In genomic region chr10:97778452-97779302, GRCh38 we compare ENCODE assay signal across 28 cellular contexts. TPM values are rescaled to one million over a fixed set of nuclear protein-coding genes. Genes with fewer than 3 reads are reported as not detected.
DNase-seq lines count a peak whose midpoint lies in the region; ATAC-seq, FAIRE-seq and TF ChIP-seq lines count a peak whose summit lies in the region.
"Had no signal": no experiment of that assay in that cellular context is flagged by ENCODE, and none has a peak within 500 bp of the region (broad histone marks: within the 10 kb centered on the region; RNA-seq: fewer than 3 reads in every experiment).

No MANE protein-coding gene starts in this region.

- no peak for TF ChIP-seq EP300 in K562 (IDR thresholded peaks at IDR 0.05; ENCODE audit: low read length)

- H2AFZ ChIP-seq in GM23338 = peak overlapping the region; percentile 69
- H2AFZ ChIP-seq in K562 (ENCODE audit: low read depth, low read length) = no peak overlapping the region
- H2AFZ ChIP-seq in neuronal stem cell (ENCODE audit: low read length) = peak overlapping the region; percentile 16

- peak; percentile 56 for DNase-seq in NCI-H2196 (lab: John Stamatoyannopoulos, UW; ENCODE audit: unreplicated experiment)
- no peak for DNase-seq in NCI-H2196 treated with DMSO at 0.1 percent for 48 hours (lab: John Stamatoyannopoulos, UW; ENCODE audit: unreplicated experiment)
- DNase-seq in GM23338 (ENCODE audit: low spot score) = peak; percentile 38
- DNase-seq in K562 (ENCODE audit: extremely low read depth in 1 of 4, low spot score in 3 of 4) = no peak
- no peak for DNase-seq in neuronal stem cell (ENCODE audit: low spot score)
- no peak for DNase-seq in mesendoderm
- DNase-seq in foreskin fibroblast = no peak
- DNase-seq: activated CD4-positive, alpha-beta T cell treated with anti-CD3 and anti-CD28 coated beads for 48 hours; aorta; BE2C; head of caudate nucleus; IMR-90; mammary epithelial cell; NCI-H2171; NCI-H526 treated with DMSO at 0.1 percent for 48 hours; nucleus accumbens; stimulated activated CD4-positive, alpha-beta T cell treated with anti-CD3 and anti-CD28 coated beads, Interleukin-4, amount 100 ng/mL, for 1 hour had no signal

- TF ChIP-seq POLR2A in K562 (conservative IDR thresholded peaks at IDR 0.05) = no peak

- H3K18ac ChIP-seq in neuronal stem cell (ENCODE audit: low read length) (no peak overlapping the region), mesendoderm (ENCODE audit: low read length) (no peak overlapping the region)

- intact Hi-C loops in K562 (cut with micrococcal nuclease) = no loop called here

- H2BK12ac ChIP-seq in neuronal stem cell (ENCODE audit: low read length) = no peak overlapping the region

- peaks cover 25% of the 10 kb centered on the region for H3K4me1 ChIP-seq in GM23338 (ENCODE audit: insufficient read depth)
- H3K4me1 ChIP-seq in K562 (replicated peaks in 1 of 2; ENCODE audit: control insufficient read depth in 2 of 2, insufficient read depth in 2 of 2, low read length in 2 of 2) = peaks cover 3 to 26% of the 10 kb centered on the region in 2 experiments; a peak in 4 of 5 replicates
- H3K4me1 ChIP-seq in neuronal stem cell (ENCODE audit: control insufficient read depth in 2 of 2, insufficient read depth in 1 of 2, low read depth in 1 of 2, low read length in 2 of 2) = peaks cover 6 to 13% of the 10 kb centered on the region in 2 donors
- H3K4me1 ChIP-seq in mesendoderm (ENCODE audit: control insufficient read depth, low read depth, low read length) = peaks cover 8% of the 10 kb centered on the region
- H3K4me1 ChIP-seq: A549, BE2C, vagina had no signal

- H3K27ac Mint-ChIP-seq in GM23338 = 0 out of 2 replicates have a peak overlapping the region, but pooled peaks have one; percentile 23
- H3K27ac Mint-ChIP-seq: activated naive CD4-positive, alpha-beta T cell treated with anti-CD3 and anti-CD28 coated beads, Interleukin-2, amount 50 U/mL, for 72 hours; stimulated activated memory B cell treated with anti-CD40 and anti-IgM and Interleukin-4, amounts not matched to agents 10 μg/mL and 1 μg/mL and 100 μg/mL, for 72 hours had no signal

- peaks cover 27% of the 10 kb centered on the region for H3K4me1 Mint-ChIP-seq in GM23338

- CTCF ChIA-PET in K562 (lab: Yijun Ruan, JAX; ENCODE audit: low intra/inter-chr PET ratio) = no interaction called here

- H3K27me3 Mint-ChIP-seq in GM23338 (ENCODE audit: insufficient read depth, low read depth, poor library complexity) = peaks cover 14% of the 10 kb centered on the region

- H3K79me1 ChIP-seq in neuronal stem cell (ENCODE audit: low read depth, low read length) = no peaks in the 10 kb centered on the region
- no peaks in the 10 kb centered on the region for H3K79me1 ChIP-seq in mesendoderm (ENCODE audit: low read length)

- H3K56ac ChIP-seq in mesendoderm (ENCODE audit: low read length) = no peak overlapping the region

- no peaks in the 10 kb centered on the region for H3K36me3 Mint-ChIP-seq in GM23338 (ENCODE audit: low read depth)
- H3K36me3 Mint-ChIP-seq: activated naive CD4-positive, alpha-beta T cell treated with anti-CD3 and anti-CD28 coated beads, Interleukin-2, amount 50 U/mL, for 72 hours; stimulated activated memory B cell treated with anti-CD40 and anti-IgM and Interleukin-4, amounts not matched to agents 10 μg/mL and 1 μg/mL and 100 μg/mL, for 72 hours had no signal

- no peak overlapping the region for H2AK5ac ChIP-seq in neuronal stem cell (ENCODE audit: low read depth, low read length)
- H2AK5ac ChIP-seq in mesendoderm (ENCODE audit: low read length) = no peak overlapping the region

- H3K4me3 ChIP-seq in GM23338 (no peak overlapping the region), K562 (no peak overlapping the region), neuronal stem cell (ENCODE audit: low read length in 2 of 2) (no peak overlapping the region), mesendoderm (ENCODE audit: low read length) (no peak overlapping the region), foreskin fibroblast (ENCODE audit: low read depth in 1 of 2, low read length in 2 of 2) (no peak overlapping the region)
- H3K4me3 ChIP-seq: A549, SK-N-MC, vagina had no signal

- H3K9ac ChIP-seq in K562 (ENCODE audit: insufficient read depth in 1 of 2, low read depth in 2 of 2, low read length in 2 of 2) (no peak overlapping the region; a peak in 1 of 4 replicates), neuronal stem cell (ENCODE audit: low read depth, low read length, poor library complexity) (peak overlapping the region; percentile 3), mesendoderm (ENCODE audit: low read length) (no peak overlapping the region)

- H4K20me1 ChIP-seq in GM23338 (replicated peaks; ENCODE audit: insufficient read depth) (no peaks in the 10 kb centered on the region), K562 (replicated peaks; ENCODE audit: control insufficient read depth, insufficient read depth, low read length) (no peaks in the 10 kb centered on the region)

- no TSS peak for BruUV-seq in K562 (replicated peaks; lab: Mats Ljungman, UMichigan)

- 0 out of 2 replicates have a peak, but pooled peaks cover 2% of the 10 kb centered on the region for H3K27me3 ChIP-seq in GM23338 (ENCODE audit: insufficient read depth)
- H3K27me3 ChIP-seq in K562 (ENCODE audit: control insufficient read depth in 2 of 2, insufficient read depth in 2 of 2, low read length in 2 of 2) = no peaks in the 10 kb centered on the region
- H3K27me3 ChIP-seq in neuronal stem cell (ENCODE audit: control insufficient read depth in 3 of 3, insufficient read depth in 3 of 3, low read depth in 1 of 3, low read length in 3 of 3) = peaks cover 0 to 66% (median 6%) of the 10 kb centered on the region in 3 experiments
- H3K27me3 ChIP-seq in mesendoderm (ENCODE audit: insufficient read depth, low read length, poor library complexity) = no peaks in the 10 kb centered on the region
- H3K27me3 ChIP-seq: vagina had no signal

- peak overlapping the region; percentile 63 for H3K14ac ChIP-seq in neuronal stem cell (ENCODE audit: low read length)

- no peaks in the 10 kb centered on the region for H3F3A ChIP-seq in GM23338 (replicated peaks; ENCODE audit: low read depth)

- H3K27ac ChIP-seq in GM23338 (ENCODE audit: low read depth) = no peak overlapping the region
- H3K27ac ChIP-seq in K562 (ENCODE audit: extremely low read depth, low read depth, low read length) = no peak overlapping the region
- no peak overlapping the region for H3K27ac ChIP-seq in neuronal stem cell (replicated peaks; ENCODE audit: low read length)
- H3K27ac ChIP-seq in mesendoderm (ENCODE audit: low read depth, low read length) = no peak overlapping the region
- H3K27ac ChIP-seq: A549, SK-N-MC, vagina had no signal

- ATAC-seq in GM23338 (peak; percentile 47), K562 (no peak), GM21786 (IDR thresholded peaks at IDR 0.05; ENCODE audit: unreplicated experiment) (no peak)
- ATAC-seq: A549; activated naive CD4-positive, alpha-beta T cell treated with anti-CD3 and anti-CD28 coated beads, Interleukin-2, amount 50 U/mL, for 72 hours; HCT116; stimulated activated memory B cell treated with anti-CD40 and anti-IgM and Interleukin-4, amounts not matched to agents 10 μg/mL and 1 μg/mL and 100 μg/mL, for 72 hours had no signal

- H3K23ac ChIP-seq in neuronal stem cell (ENCODE audit: low read depth, low read length, poor library complexity) = no peak overlapping the region
- no peak overlapping the region for H3K23ac ChIP-seq in mesendoderm (ENCODE audit: low read length)

- no peak overlapping the region for H4K5ac ChIP-seq in mesendoderm (ENCODE audit: low read length)

- H4K8ac ChIP-seq in neuronal stem cell (ENCODE audit: low read depth, low read length) = no peak overlapping the region
- no peak overlapping the region for H4K8ac ChIP-seq in mesendoderm (ENCODE audit: low read depth, low read length)

- no peaks in the 10 kb centered on the region for H3K9me3 Mint-ChIP-seq in GM23338
- H3K9me3 Mint-ChIP-seq: activated naive CD4-positive, alpha-beta T cell treated with anti-CD3 and anti-CD28 coated beads, Interleukin-2, amount 50 U/mL, for 72 hours; central memory CD8-positive, alpha-beta T cell; stimulated activated memory B cell treated with anti-CD40 and anti-IgM and Interleukin-4, amounts not matched to agents 10 μg/mL and 1 μg/mL and 100 μg/mL, for 72 hours had no signal

- no peak for TF ChIP-seq CTCF in GM23338 (conservative IDR thresholded peaks at IDR 0.05; ENCODE audit: low read depth in 2 of 2)
- TF ChIP-seq CTCF in K562 (IDR thresholded peaks at IDR 0.05 in 2 of 3, conservative IDR thresholded peaks at IDR 0.05 in 1 of 3; ENCODE audit: insufficient read depth in 2 of 3, low read depth in 1 of 3, low read length in 3 of 3) = no peak
- TF ChIP-seq CTCF in foreskin fibroblast (IDR thresholded peaks at IDR 0.05; ENCODE audit: low read depth, low read length) = no peak

- H3K4me3 Mint-ChIP-seq in GM23338 = no peak overlapping the region
- H3K4me3 Mint-ChIP-seq: central memory CD8-positive, alpha-beta T cell; stimulated activated memory B cell treated with anti-CD40 and anti-IgM and Interleukin-4, amounts not matched to agents 10 μg/mL and 1 μg/mL and 100 μg/mL, for 72 hours had no signal

- H2BK15ac ChIP-seq in neuronal stem cell (ENCODE audit: low read length) (peak overlapping the region; percentile 45), mesendoderm (replicated peaks; ENCODE audit: low read depth) (no peak overlapping the region)

- TF ChIP-seq RAD21 in K562 (CRISPR knock-in tag; conservative IDR thresholded peaks at IDR 0.05 in 1 of 2, IDR thresholded peaks at IDR 0.05 in 1 of 2) = no peak

- no peaks in the 10 kb centered on the region; the same call in 1 of the 2 replicates for H3K36me3 ChIP-seq in GM23338 (ENCODE audit: insufficient read depth)
- H3K36me3 ChIP-seq in K562 (ENCODE audit: control insufficient read depth, insufficient read depth, low read length) = no peaks in the 10 kb centered on the region
- no peaks in the 10 kb centered on the region for H3K36me3 ChIP-seq in neuronal stem cell (replicated peaks in 1 of 2; ENCODE audit: control insufficient read depth in 2 of 2, insufficient read depth in 2 of 2, low read length in 2 of 2)
- no peaks in the 10 kb centered on the region for H3K36me3 ChIP-seq in mesendoderm (ENCODE audit: control insufficient read depth, insufficient read depth, low read length)
- H3K36me3 ChIP-seq: BE2C, vagina had no signal

- no peak for FAIRE-seq in K562 (lab: Jason Lieb, UNC)
- FAIRE-seq: A549 had no signal

- in situ Hi-C loops in K562 (cut with MboI) = no loop called here

- no peak overlapping the region for H2BK5ac ChIP-seq in neuronal stem cell (ENCODE audit: low read length)
- H2BK5ac ChIP-seq in mesendoderm (ENCODE audit: low read length) = no peak overlapping the region

- no peaks in the 10 kb centered on the region for H3K9me1 ChIP-seq in K562 (ENCODE audit: control insufficient read depth, insufficient read depth, low read length)

- POLR2A ChIA-PET in K562 (lab: Yijun Ruan, JAX) = interaction anchor here (0.7 kb wide), 1 partner anchor 100 kb away, joined by 3 read pairs; no protein-coding TSS in a partner anchor

- H4K91ac ChIP-seq in neuronal stem cell (ENCODE audit: low read depth, low read length, poor library complexity) = no peak overlapping the region

- no peaks in the 10 kb centered on the region for H3K9me2 ChIP-seq in GM23338 (ENCODE audit: insufficient read depth)

- H3K9me3 ChIP-seq in K562 (replicated peaks; ENCODE audit: control insufficient read depth, insufficient read depth, low read depth, low read length) (no peaks in the 10 kb centered on the region), neuronal stem cell (replicated peaks in 1 of 2; ENCODE audit: control insufficient read depth in 2 of 2, insufficient read depth in 1 of 2, low read depth in 1 of 2, low read length in 2 of 2) (no peaks in the 10 kb centered on the region)
- H3K9me3 ChIP-seq: A549, BE2C, vagina had no signal

- no peak overlapping the region for H3K4ac ChIP-seq in neuronal stem cell (ENCODE audit: low read length)
- H3K4ac ChIP-seq in mesendoderm (ENCODE audit: low read depth, low read length) = no peak overlapping the region

- 73% methylated on average over 11 of the region's 11 CpGs for WGBS in K562 (ENCODE audit: insufficient coverage, low coverage, missing lambda C conversion rate)
- WGBS in neuronal stem cell (ENCODE audit: extremely low coverage in 2 of 2, insufficient read length in 2 of 2, insufficient replicate concordance in 1 of 2), 2 donors = no CpG with 5 or more reads among the region's 11 CpGs
- no CpG with 5 or more reads among the region's 11 CpGs for WGBS in mesendoderm (ENCODE audit: extremely low coverage, insufficient coverage, low lambda C conversion rate)

- H3K4me2 ChIP-seq in GM23338 (no peak overlapping the region; the same call in 1 of the 2 replicates), K562 (ENCODE audit: insufficient read depth, low read length) (no peak overlapping the region), neuronal stem cell (ENCODE audit: insufficient read depth, low read length, poor library complexity, severe bottlenecking) (no peak overlapping the region), mesendoderm (ENCODE audit: low read length) (no peak overlapping the region)
- H3K4me2 ChIP-seq: A549 had no signal

- H3K79me2 ChIP-seq in GM23338 (replicated peaks; ENCODE audit: insufficient read depth) = no peaks in the 10 kb centered on the region
- H3K79me2 ChIP-seq in K562 (ENCODE audit: control insufficient read depth, insufficient read depth, low read length) = no peaks in the 10 kb centered on the region
- H3K79me2 ChIP-seq in mesendoderm (ENCODE audit: control insufficient read depth, insufficient read depth, low read length) = no peaks in the 10 kb centered on the region

- no peak overlapping the region for H2BK120ac ChIP-seq in neuronal stem cell (ENCODE audit: low read depth, low read length)
- no peak overlapping the region for H2BK120ac ChIP-seq in mesendoderm (ENCODE audit: low read depth, low read length)

RNA-seq across cellular contexts. Expression of gene SFRP5, which starts 6.9 kb away (rescaled TPM):
- 3.5 and 5.1 TPM in 2 replicates for total RNA-seq in GM23338 (2014; rRNA removed; shearing (Covaris generic))
- 2.4 and 3.4 TPM in 2 replicates for polyA plus RNA-seq in GM23338 (2016; fragmentation: Nextera tagmentation; extraction: Ambion mirVana)
- not detected in 2 replicates for total RNA-seq in K562 (2011; cell fraction: chromatin; rRNA removed; ENCODE audit: low replicate concordance)
- total RNA-seq in K562 (2011; cell fraction: nucleolus; rRNA removed) = 0.17 TPM in 1 of 2 replicates, not detected in the other
- 0.37 and 0.46 TPM in 2 replicates for total RNA-seq in K562 (2011; cell fraction: nucleoplasm; rRNA removed)
- 0.08 TPM in 1 of 2 replicates, not detected in the other for total RNA-seq in K562 (2014; rRNA removed)
- 0.07 TPM in 1 of 2 replicates, not detected in the other for total RNA-seq in K562 (2014; rRNA removed; fragmentation: Illumina TruSeq; extraction: Trizol)
- 0.11 TPM in 1 of 2 replicates, not detected in the other for total RNA-seq in K562 (2015; rRNA removed; fragmentation: Illumina TruSeq; extraction: Trizol)
- total RNA-seq in K562 (2021) = 0.29 and 0.40 TPM in 2 replicates
- 0.18 and 0.68 TPM in 2 replicates for polyA plus RNA-seq in K562 (2011; rRNA removed)
- polyA plus RNA-seq in K562 (2011; cell fraction: cytosol; rRNA removed) = 0.40 and 0.69 TPM in 2 replicates
- 0.11 and 0.24 TPM in 2 replicates for polyA plus RNA-seq in K562 (2011; cell fraction: nucleus; rRNA removed)
- 0.15 and 0.18 TPM in 2 replicates for polyA plus RNA-seq in K562 (2012)
- polyA plus RNA-seq in K562 (2014; fragmentation: Illumina TruSeq; extraction: Trizol) = 0.10 and 0.12 TPM in 2 replicates
- not detected for polyA plus RNA-seq in K562 (2014; fragmentation: Nextera tagmentation; extraction: Ambion mirVana)
- 0.16 and 0.18 TPM in 2 replicates for polyA plus RNA-seq in K562 (2014; rRNA removed)
- 0.27 TPM in 1 of 2 replicates, not detected in the other for polyA minus RNA-seq in K562 (2011; rRNA and poly(A)+ RNA removed)
- 0.91 TPM in 1 of 2 replicates, not detected in the other for polyA minus RNA-seq in K562 (2011; cell fraction: cytosol; rRNA and poly(A)+ RNA removed)
- polyA minus RNA-seq in K562 (2011; cell fraction: nucleus; rRNA and poly(A)+ RNA removed) = 0.22 and 0.27 TPM in 2 replicates
- polyA plus RNA-seq in neuronal stem cell (2013, experiment 1 of 2) = 0.06 TPM
- 0.07 TPM for polyA plus RNA-seq in neuronal stem cell (2013, experiment 2 of 2)
- 0.98 TPM for polyA plus RNA-seq in mesendoderm (2013, experiment 1 of 2)
- polyA plus RNA-seq in mesendoderm (2013, experiment 2 of 2) = 0.90 TPM
- total RNA-seq: activated naive CD4-positive, alpha-beta T cell treated with anti-CD3 and anti-CD28 coated beads, Interleukin-2, amount 50 U/mL, for 72 hours; epithelial cell of proximal tubule; IMR-90; mammary epithelial cell; RPMI7951; T-helper 2 cell treated with Interferon-gamma antibody and Interleukin-4, amounts not matched to agents 100 ng/mL and 5 ng/mL, for 36 hours had no signal
- polyA plus RNA-seq: IMR-90, mammary epithelial cell had no signal

RNA-seq across cellular contexts. Expression of gene ZFYVE27, which starts 41.7 kb away (rescaled TPM):
- 20.7 and 25.8 TPM in 2 replicates for total RNA-seq in GM23338 (2014; rRNA removed; shearing (Covaris generic))
- 13.3 and 15.0 TPM in 2 replicates for polyA plus RNA-seq in GM23338 (2016; fragmentation: Nextera tagmentation; extraction: Ambion mirVana)
- 62.2 and 122 TPM in 2 replicates for total RNA-seq in K562 (2011; cell fraction: chromatin; rRNA removed; ENCODE audit: low replicate concordance)
- 80.7 and 95.2 TPM in 2 replicates for total RNA-seq in K562 (2011; cell fraction: nucleolus; rRNA removed)
- 68.9 and 79.6 TPM in 2 replicates for total RNA-seq in K562 (2011; cell fraction: nucleoplasm; rRNA removed)
- 15.3 and 16.6 TPM in 2 replicates for total RNA-seq in K562 (2014; rRNA removed)
- total RNA-seq in K562 (2014; rRNA removed; fragmentation: Illumina TruSeq; extraction: Trizol) = 8.8 and 12.5 TPM in 2 replicates
- total RNA-seq in K562 (2015; rRNA removed; fragmentation: Illumina TruSeq; extraction: Trizol) = 13.3 and 13.9 TPM in 2 replicates
- total RNA-seq in K562 (2021) = 21.4 and 24.0 TPM in 2 replicates
- 21.4 and 22.2 TPM in 2 replicates for polyA plus RNA-seq in K562 (2011; rRNA removed)
- 18.6 TPM in 2 replicates for polyA plus RNA-seq in K562 (2011; cell fraction: cytosol; rRNA removed)
- polyA plus RNA-seq in K562 (2011; cell fraction: nucleus; rRNA removed) = 68.2 and 69.3 TPM in 2 replicates
- polyA plus RNA-seq in K562 (2012) = 12.7 and 25.0 TPM in 2 replicates
- polyA plus RNA-seq in K562 (2014; fragmentation: Illumina TruSeq; extraction: Trizol) = 15.6 and 16.5 TPM in 2 replicates
- polyA plus RNA-seq in K562 (2014; fragmentation: Nextera tagmentation; extraction: Ambion mirVana) = 1 to 10 TPM in 1 of 2 experiments, under 1 TPM in 1; 0.81 to 1.2 TPM
- 21.9 and 24.3 TPM in 2 replicates for polyA plus RNA-seq in K562 (2014; rRNA removed)
- 13.3 TPM in 2 replicates for polyA minus RNA-seq in K562 (2011; rRNA and poly(A)+ RNA removed)
- polyA minus RNA-seq in K562 (2011; cell fraction: cytosol; rRNA and poly(A)+ RNA removed) = 8.4 and 12.6 TPM in 2 replicates
- polyA minus RNA-seq in K562 (2011; cell fraction: nucleus; rRNA and poly(A)+ RNA removed) = 23.8 and 27.5 TPM in 2 replicates
- polyA plus RNA-seq in neuronal stem cell (2013, experiment 1 of 2) = 10.4 TPM
- 10.0 TPM for polyA plus RNA-seq in neuronal stem cell (2013, experiment 2 of 2)
- polyA plus RNA-seq in mesendoderm (2013, experiment 1 of 2) = 9.5 TPM
- polyA plus RNA-seq in mesendoderm (2013, experiment 2 of 2) = 8.5 TPM

Comparison
In these comparisons a context has a peak if more than half of its experiments do, and no peak if none do; other contexts are left out.
1. DNase-seq: peak in NCI-H2196 (single experiment) and GM23338 (single experiment); none in NCI-H2196 treated with DMSO at 0.1 percent for 48 hours (single experiment), K562 (0 of 4), neuronal stem cell (single experiment), mesendoderm (single experiment) and foreskin fibroblast (0 of 2).